10 cellular contexts compared by ENCODE assay signal in the genomic region with DNA sequence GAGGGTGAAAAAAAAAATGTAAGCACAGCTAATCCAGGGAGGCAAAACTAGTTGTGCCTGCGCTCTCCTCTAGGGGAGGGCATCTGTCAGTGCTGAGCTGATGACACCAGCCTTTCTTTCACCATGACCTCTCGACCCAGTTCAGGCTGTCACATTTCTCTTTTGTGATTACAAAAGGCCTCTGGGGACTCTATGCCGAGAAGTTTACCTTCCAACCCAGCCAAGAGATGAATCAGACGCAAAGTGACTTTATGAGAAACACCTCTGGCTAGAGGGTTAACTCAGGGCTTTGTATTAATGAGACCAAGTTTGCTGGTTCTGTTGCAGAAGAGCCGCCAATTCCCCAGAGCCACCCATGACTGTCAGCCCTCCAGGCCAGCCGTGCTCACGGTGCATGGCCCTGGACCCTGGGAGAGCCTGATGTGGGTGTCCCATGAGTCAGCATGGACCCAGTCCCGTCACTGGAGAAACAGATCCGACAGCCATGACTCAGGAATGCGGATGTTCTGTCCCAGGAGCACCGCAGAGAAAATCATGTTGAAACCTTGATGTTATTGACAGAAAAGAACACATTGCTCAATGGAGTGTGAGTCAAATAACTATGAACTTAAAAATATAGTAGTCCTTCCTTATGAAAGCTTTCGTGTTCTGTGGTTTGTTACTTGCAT.
DNase-seq lines count a peak whose midpoint lies in the region; TF ChIP-seq lines count a peak whose summit lies in the region.
"Had no signal": no experiment of that assay in that cellular context is flagged by ENCODE, and none has a peak within 500 bp of the region (broad histone marks: within the 10 kb centered on the region; RNA-seq: fewer than 3 reads in every experiment).

No MANE protein-coding gene starts in this region.

- DNase-seq in NCI-H82 (lab: John Stamatoyannopoulos, UW), result peak; percentile 26
- DNase-seq in NCI-H82 treated with DMSO at 0.1 percent for 48 hours (lab: John Stamatoyannopoulos, UW; ENCODE audit: unreplicated experiment), result no peak
- DNase-seq in NOMO-1 treated with dmso at 0.1 percent for 144 hours (lab: John Stamatoyannopoulos, UW; ENCODE audit: unreplicated experiment), result peak; percentile 58
- peak; percentile 100 for DNase-seq in fibroblast of mammary gland (ENCODE audit: low read depth)
- peak; percentile 6 for DNase-seq in renal cortical epithelial cell (ENCODE audit: low read depth)
- DNase-seq in activated naive CD4-positive, alpha-beta T cell treated with Interleukin-2 at 50 U/mL for 16 hours, result no peak
- DNase-seq in superior temporal gyrus (ENCODE audit: extremely low spot score), result no peak
- no peak for DNase-seq in caudate nucleus (lab: John Stamatoyannopoulos, UW)

- no peak overlapping the region for H3K4me3 ChIP-seq in fibroblast of mammary gland (ENCODE audit: control insufficient read depth, low read depth, low read length)

- no peak overlapping the region for H3K27ac ChIP-seq in caudate nucleus (ENCODE audit: low read depth, low read length)
- H3K27ac ChIP-seq: 22Rv1, VCaP had no signal

- TF ChIP-seq CTCF in fibroblast of mammary gland (conservative IDR thresholded peaks at IDR 0.05; ENCODE audit: control insufficient read depth, insufficient read depth, low read depth, low read length), result peak; percentile 66

Comparison
In these comparisons a context has a peak if more than half of its experiments do, and no peak if none do; other contexts are left out.
1. DNase-seq: peak in NCI-H82 (single experiment), NOMO-1 treated with dmso at 0.1 percent for 144 hours (single experiment), fibroblast of mammary gland (single experiment) and renal cortical epithelial cell (single experiment); none in NCI-H82 treated with DMSO at 0.1 percent for 48 hours (single experiment), activated naive CD4-positive, alpha-beta T cell treated with Interleukin-2 at 50 U/mL for 16 hours (single experiment), superior temporal gyrus (single experiment) and caudate nucleus (0 of 61).